8 cellular contexts compared by ENCODE assay signal in genomic region chr17:64975318-64976087, GRCh38. TPM values are rescaled to one million over a fixed set of nuclear protein-coding genes. Genes with fewer than 3 reads are reported as not detected.
DNase-seq lines count a peak whose midpoint lies in the region; ATAC-seq, FAIRE-seq and TF ChIP-seq lines count a peak whose summit lies in the region.

No MANE protein-coding gene starts in this region.

- peak overlapping the region; percentile 95 for H3K4me2 ChIP-seq in OCI-LY1 (ENCODE audit: low read length)
- H3K4me2 ChIP-seq in endothelial cell of umbilical vein (ENCODE audit: insufficient read depth, low read length), result peak overlapping the region; percentile 84

- H3K9ac ChIP-seq in OCI-LY1 (ENCODE audit: low read length), result peak overlapping the region; percentile 86
- peak overlapping the region; percentile 86 for H3K9ac ChIP-seq in endothelial cell of umbilical vein (replicated peaks; ENCODE audit: extremely low read depth, insufficient read depth, low read length)

- H3K27ac ChIP-seq in OCI-LY1 (ENCODE audit: low read depth, low read length, poor library complexity, severe bottlenecking) (peak overlapping the region; percentile 96), endothelial cell of umbilical vein (ENCODE audit: insufficient read depth, low read depth, low read length) (peak overlapping the region; percentile 90)

- BruUV-seq in endothelial cell of umbilical vein (replicated peaks; lab: Mats Ljungman, UMichigan), result TSS peak; percentile 63

- H3K9me3 ChIP-seq in OCI-LY1 (ENCODE audit: low read length) (no peaks in the 10 kb centered on the region), endothelial cell of umbilical vein (replicated peaks; ENCODE audit: control insufficient read depth, insufficient read depth, low read length) (no peaks in the 10 kb centered on the region), mononuclear cell (ENCODE audit: low read depth, low read length) (no peaks in the 10 kb centered on the region)

- H3K79me2 ChIP-seq in OCI-LY1 (ENCODE audit: insufficient read depth, low read length) (no peaks in the 10 kb centered on the region), endothelial cell of umbilical vein (ENCODE audit: control insufficient read depth, insufficient read depth, low read length) (no peaks in the 10 kb centered on the region)

- POLR2A ChIA-PET in endothelial cell of umbilical vein (lab: Charles Lee), result interaction anchor here (0.8 to 1.0 kb wide), 3 partner anchors 10 to 147 kb away, joined by 3 to 6 read pairs (median 4); no protein-coding TSS in a partner anchor

- no peaks in the 10 kb centered on the region for H3K27me3 ChIP-seq in OCI-LY1 (ENCODE audit: insufficient read depth, low read length)
- H3K27me3 ChIP-seq in endothelial cell of umbilical vein (ENCODE audit: control insufficient read depth in 2 of 2, insufficient read depth in 2 of 2, low read length in 2 of 2), result no peaks in the 10 kb centered on the region
- no peaks in the 10 kb centered on the region for H3K27me3 ChIP-seq in mononuclear cell (ENCODE audit: insufficient read depth, low read length)

- intact Hi-C loops in endothelial cell of umbilical vein (cut with micrococcal nuclease), result loop anchor here (2.0 kb wide), 3 partner anchors 51 to 125 kb away; partner anchors contain the start of gene GNA13

- TF ChIP-seq POLR2A in endothelial cell of umbilical vein (IDR thresholded peaks at IDR 0.05; ENCODE audit: low read depth, low read length), result peak; percentile 78

- H3K4me3 ChIP-seq in OCI-LY1 (ENCODE audit: low read depth, low read length, poor library complexity, severe bottlenecking) (peak overlapping the region; percentile 68), endothelial cell of umbilical vein (replicated peaks in 1 of 3; ENCODE audit: insufficient read depth in 1 of 3, low read depth in 1 of 3, low read length in 3 of 3) (peak overlapping the region; percentile 19 to 77 (median 55)), mononuclear cell (ENCODE audit: low read length) (peak overlapping the region; percentile 66)

- ATAC-seq in GM21529 (IDR thresholded peaks at IDR 0.05; ENCODE audit: unreplicated experiment), result peak; percentile 83

- H3K4me1 ChIP-seq in OCI-LY1 (ENCODE audit: insufficient read depth, low read length, severe bottlenecking) (peaks cover 79% of the 10 kb centered on the region), endothelial cell of umbilical vein (ENCODE audit: control insufficient read depth, extremely low read depth, insufficient read depth, low read length) (peaks cover 17% of the 10 kb centered on the region), mononuclear cell (ENCODE audit: insufficient read depth, low read length) (peaks cover 28% of the 10 kb centered on the region)

- H3K9me2 ChIP-seq in OCI-LY1 (ENCODE audit: low read depth, low read length), result no peaks in the 10 kb centered on the region

- peak; percentile 87 for FAIRE-seq in endothelial cell of umbilical vein (lab: Jason Lieb, UNC)

- no peak overlapping the region for H2AFZ ChIP-seq in OCI-LY1 (ENCODE audit: low read length)
- H2AFZ ChIP-seq in endothelial cell of umbilical vein (ENCODE audit: low read depth, low read length), result peak overlapping the region; percentile 82

- dilution Hi-C loops in endothelial cell of umbilical vein (cut with MboI; ENCODE audit: extremely low pct_ligation_motif_present, low sequenced_read_pairs), result no loop called here

- CTCF ChIA-PET in endothelial cell of umbilical vein (lab: Charles Lee), result interaction anchor here (0.7 to 2.6 kb wide), 4 partner anchors 14 to 162 kb away, joined by 3 to 11 read pairs (median 4); partner anchors contain the start of gene RGS9

- H3K36me3 ChIP-seq in OCI-LY1 (ENCODE audit: insufficient read depth, low read length) (peaks cover 13% of the 10 kb centered on the region; the same call in 1 of the 2 replicates), endothelial cell of umbilical vein (ENCODE audit: control insufficient read depth in 2 of 2, extremely low read depth in 1 of 2, insufficient read depth in 2 of 2, low read length in 2 of 2) (no peaks in the 10 kb centered on the region)

- H4K20me1 ChIP-seq in OCI-LY1 (ENCODE audit: insufficient read depth, low read length), result no peaks in the 10 kb centered on the region
- H4K20me1 ChIP-seq in endothelial cell of umbilical vein (replicated peaks; ENCODE audit: control insufficient read depth, extremely low read depth, insufficient read depth, low read length), result no peaks in the 10 kb centered on the region

- H3K9me1 ChIP-seq in endothelial cell of umbilical vein (replicated peaks; ENCODE audit: control insufficient read depth, extremely low read depth, insufficient read depth, low read length), result no peaks in the 10 kb centered on the region

- TF ChIP-seq CTCF in OCI-LY1 (IDR thresholded peaks at IDR 0.05; ENCODE audit: low read length) (no peak), endothelial cell of umbilical vein (IDR thresholded peaks at IDR 0.05; ENCODE audit: extremely low read depth in 1 of 2, insufficient read depth in 1 of 2, low read depth in 1 of 2, low read length in 2 of 2) (no peak)

- H3F3A ChIP-seq in OCI-LY1 (ENCODE audit: insufficient read depth, low read length), result 0 out of 2 replicates have a peak, but pooled peaks cover 4% of the 10 kb centered on the region

- DNase-seq in DMS114 treated with DMSO at 0.1 percent for 48 hours (lab: John Stamatoyannopoulos, UW; ENCODE audit: unreplicated experiment) (peak; percentile 65), HuH-7.5 (ENCODE audit: low spot score) (peak; percentile 85), activated T-cell treated with anti-CD3 and anti-CD28 coated beads for 1 hour (ENCODE audit: low read depth) (peak; percentile 97), endothelial cell of umbilical vein (ENCODE audit: low read depth, low spot score) (peak; percentile 96)
- DNase-seq in stimulated activated CD8-positive, alpha-beta memory T cell treated with anti-CD3 and anti-CD28 coated beads, Interleukin-2, amount 100 ng/mL, for 48 hours (ENCODE audit: low read depth in 2 of 2), result peak; percentile 94 to 96

TF ChIP-seq in endothelial cell of umbilical vein, 7 proteins besides CTCF, POLR2A, EP300 and RAD21:
- TF ChIP-seq EZH2 (IDR thresholded peaks at IDR 0.05; ENCODE audit: borderline replicate concordance, low read depth, low read length, severe bottlenecking) (no peak), JUN (IDR thresholded peaks at IDR 0.05; ENCODE audit: borderline replicate concordance, insufficient read depth, insufficient read length, low read depth) (no peak), MAX (IDR thresholded peaks at IDR 0.05; ENCODE audit: insufficient read depth, insufficient read length) (no peak), POLR2AphosphoS5 (IDR thresholded peaks at IDR 0.05; ENCODE audit: insufficient read depth, low read depth, low read length) (peak; percentile 64), GATA2 (IDR thresholded peaks at IDR 0.05; ENCODE audit: insufficient read depth, insufficient read length, low read depth, low read length) (no peak)

RNA-seq across cellular contexts. Expression of gene LRRC37A3, which starts 56.2 kb away (rescaled TPM):
- total RNA-seq in endothelial cell of umbilical vein (7.1 and 16.1 TPM in 2 replicates), mononuclear cell (22.1 TPM)
- polyA plus RNA-seq in endothelial cell of umbilical vein, result 8.6 and 8.8 TPM in 2 replicates
- polyA plus RNA-seq in endothelial cell of umbilical vein (2011; cell fraction: cytosol; rRNA removed), result 4.1 and 4.9 TPM in 2 replicates
- 33.0 and 36.1 TPM in 2 replicates for polyA plus RNA-seq in endothelial cell of umbilical vein (2011; cell fraction: nucleus; rRNA removed)
- 2.9 and 5.9 TPM in 2 replicates for polyA plus RNA-seq in endothelial cell of umbilical vein (2012)
- polyA minus RNA-seq in endothelial cell of umbilical vein, result 15.9 and 16.5 TPM in 2 replicates
- polyA minus RNA-seq in endothelial cell of umbilical vein (2011; cell fraction: cytosol; rRNA and poly(A)+ RNA removed), result 2.0 TPM
- 31.2 and 35.1 TPM in 2 replicates for polyA minus RNA-seq in endothelial cell of umbilical vein (2011; cell fraction: nucleus; rRNA and poly(A)+ RNA removed)

Comparison
In these comparisons a context has a peak if more than half of its experiments do, and no peak if none do; other contexts are left out.
1. Peak in every context shown above with its lines: DNase-seq, ATAC-seq, H3K4me3 ChIP-seq and H3K27ac ChIP-seq.